Comparison of ENCODE assay signal across 8 cellular contexts in genomic region chr14:34722723-34723545, GRCh38. TPM values are rescaled to one million over a fixed set of nuclear protein-coding genes. Genes with fewer than 3 reads are reported as not detected.
A peak's percentile ranks its signal among the peaks of the same experiment; 100 is the strongest.
DNase-seq lines count a peak whose midpoint lies in the region; ATAC-seq and TF ChIP-seq lines count a peak whose summit lies in the region.

No MANE protein-coding gene starts in this region.

- no peak overlapping the region for H3K4me3 ChIP-seq in left ventricle myocardium inferior

- in situ Hi-C loops in KBM-7 (cut with MboI; ENCODE audit: low pct_unique_long_range_greater_than_20kb, low sequenced_read_pairs) = no loop called here

- DNase-seq in DMS79 treated with DMSO at 0.1 percent for 48 hours (lab: John Stamatoyannopoulos, UW) = peak; percentile 89
- peak; percentile 79 for DNase-seq in KBM-7
- peak; percentile 72 for DNase-seq in RKO (ENCODE audit: low spot score)
- DNase-seq in left ventricle myocardium inferior = no peak
- DNase-seq in putamen (ENCODE audit: low spot score) = peak; percentile 70
- DNase-seq in SKM-1 (lab: John Stamatoyannopoulos, UW; ENCODE audit: unreplicated experiment) = no peak

- no peaks in the 10 kb centered on the region for H3K4me1 ChIP-seq in left ventricle myocardium inferior

- no peaks in the 10 kb centered on the region for H3K27me3 ChIP-seq in left ventricle myocardium inferior (ENCODE audit: low read depth)

- no peak for ATAC-seq in HG03521 (IDR thresholded peaks at IDR 0.05; ENCODE audit: unreplicated experiment)

- no peaks in the 10 kb centered on the region for H3K36me3 ChIP-seq in left ventricle myocardium inferior

- TF ChIP-seq CTCF in left ventricle myocardium inferior (IDR thresholded peaks at IDR 0.05; ENCODE audit: borderline replicate concordance) = peak; percentile 90

- intact Hi-C loops in left ventricle myocardium inferior (cut with micrococcal nuclease) = loop anchor here (5.0 kb wide), 1 partner anchor 51 kb away; no protein-coding TSS in a partner anchor

- no peaks in the 10 kb centered on the region for H3K9me3 ChIP-seq in left ventricle myocardium inferior (replicated peaks)

- peak overlapping the region; percentile 72 for H3K27ac ChIP-seq in angular gyrus (ENCODE audit: low read depth, low read length)
- no peak overlapping the region for H3K27ac ChIP-seq in left ventricle myocardium inferior (replicated peaks)

RNA-seq across cellular contexts. Expression of gene CFL2, which starts 8.5 kb away (rescaled TPM):
- 509 TPM for total RNA-seq in left ventricle myocardium inferior

Comparison
In these comparisons a context has a peak if more than half of its experiments do, and no peak if none do; other contexts are left out.
1. DNase-seq: peak in DMS79 treated with DMSO at 0.1 percent for 48 hours (single experiment), KBM-7 (single experiment), RKO (single experiment) and putamen (single experiment); none in left ventricle myocardium inferior (single experiment) and SKM-1 (single experiment).